In genomic region chr9:38042626-38043359, GRCh38 we compare ENCODE assay signal across 20 cellular contexts. TPM values are rescaled to one million over a fixed set of nuclear protein-coding genes. Genes with fewer than 3 reads are reported as not detected.
A peak's percentile ranks its signal among the peaks of the same experiment; 100 is the strongest.
DNase-seq lines count a peak whose midpoint lies in the region; ATAC-seq, FAIRE-seq and TF ChIP-seq lines count a peak whose summit lies in the region.
"Had no signal": no experiment of that assay in that cellular context is flagged by ENCODE, and none has a peak within 500 bp of the region (broad histone marks: within the 10 kb centered on the region; RNA-seq: fewer than 3 reads in every experiment).

No MANE protein-coding gene starts in this region.

- H4K20me1 ChIP-seq in keratinocyte (ENCODE audit: control insufficient read depth, extremely low read depth, insufficient read depth, low read length) = no peaks in the 10 kb centered on the region

- H3K36me3 ChIP-seq in keratinocyte (ENCODE audit: control insufficient read depth in 2 of 2, extremely low read depth in 1 of 2, insufficient read depth in 2 of 2, low read length in 2 of 2) (no peaks in the 10 kb centered on the region), thoracic aorta (no peaks in the 10 kb centered on the region)
- H3K36me3 ChIP-seq in effector memory CD4-positive, alpha-beta T cell (ENCODE audit: control insufficient read depth, insufficient read depth, low read length) = no peaks in the 10 kb centered on the region
- H3K36me3 ChIP-seq: gastroesophageal sphincter had no signal

- H3K27ac ChIP-seq in keratinocyte (ENCODE audit: control insufficient read depth, insufficient read depth, low read length) (peak overlapping the region; percentile 63), thoracic aorta (peak overlapping the region; percentile 67 to 68)
- no peak overlapping the region for H3K27ac ChIP-seq in effector memory CD4-positive, alpha-beta T cell (ENCODE audit: insufficient read depth, low read length, poor library complexity, severe bottlenecking)

- TF ChIP-seq CTCF in keratinocyte (optimal IDR thresholded peaks at IDR 0.05 in 1 of 3, IDR thresholded peaks at IDR 0.05 in 1 of 3, conservative IDR thresholded peaks at IDR 0.05 in 1 of 3; ENCODE audit: extremely low read depth in 1 of 3, insufficient read depth in 2 of 3, low read length in 3 of 3) = no peak
- no peak for TF ChIP-seq CTCF in thoracic aorta (IDR thresholded peaks at IDR 0.05)

- intact Hi-C loops in Right ventricle myocardium inferior (cut with DNase I) (no loop called here), left cardiac atrium (cut with DNase I) (loop anchor here in 1 of 2 donors (10.0 kb wide), 1 partner anchor 48 kb away; no protein-coding TSS in a partner anchor)

- H2AFZ ChIP-seq in keratinocyte (ENCODE audit: control insufficient read depth, low read length) = no peak overlapping the region

- H3K9me1 ChIP-seq in keratinocyte (ENCODE audit: control insufficient read depth, extremely low read depth, insufficient read depth, low read length) = peaks cover 8% of the 10 kb centered on the region

- peaks cover 79% of the 10 kb centered on the region for H3K79me2 ChIP-seq in keratinocyte (ENCODE audit: control insufficient read depth, insufficient read depth, low read length)

- H3K27ac Mint-ChIP-seq in activated naive CD4-positive, alpha-beta T cell treated with anti-CD3 and anti-CD28 coated beads, Interleukin-2, amount 50 U/mL, for 72 hours = peak overlapping the region in 1 of 2 donors; percentile 15
- H3K27ac Mint-ChIP-seq: activated CD8-positive, alpha-beta memory T cell treated with anti-CD3 and anti-CD28 coated beads, Interleukin-2, amount 10 ng/mL, durations not matched to agents 7 days and 5 days; memory B cell had no signal

- H3K4me2 ChIP-seq in keratinocyte (ENCODE audit: control insufficient read depth, extremely low read depth, insufficient read depth, low read depth, low read length) = peak overlapping the region; percentile 78

- peak overlapping the region; percentile 26 for H3K9ac ChIP-seq in keratinocyte (ENCODE audit: control insufficient read depth, extremely low read depth, insufficient read depth, low read length)

- H3K9me3 Mint-ChIP-seq in activated naive CD4-positive, alpha-beta T cell treated with anti-CD3 and anti-CD28 coated beads, Interleukin-2, amount 50 U/mL, for 72 hours = no peaks in the 10 kb centered on the region
- H3K9me3 Mint-ChIP-seq: memory B cell had no signal

- dilution Hi-C loops in keratinocyte (cut with MboI; ENCODE audit: extremely low pct_ligation_motif_present, low sequenced_read_pairs) = no loop called here

- ATAC-seq in Right ventricle myocardium inferior = peak; percentile 23
- no peak for ATAC-seq in left cardiac atrium
- ATAC-seq in thoracic aorta (ENCODE audit: insufficient number of reproducible peaks, low FRiP score, low read depth) = no peak
- ATAC-seq in activated naive CD4-positive, alpha-beta T cell treated with anti-CD3 and anti-CD28 coated beads, Interleukin-2, amount 50 U/mL, for 72 hours = no peak
- ATAC-seq: activated CD4-positive, CD25-positive, alpha-beta regulatory T cell treated with anti-CD3 and anti-CD28 coated beads, Interleukin-2, amount 50 U/mL, for 24 hours; activated CD8-positive, alpha-beta memory T cell treated with anti-CD3 and anti-CD28 coated beads, Interleukin-2, amount 10 ng/mL, durations not matched to agents 7 days and 5 days; gastroesophageal sphincter had no signal

- H3K27me3 ChIP-seq in keratinocyte (ENCODE audit: control insufficient read depth, extremely low read depth, insufficient read depth, low read length) (no peaks in the 10 kb centered on the region), thoracic aorta (replicated peaks; ENCODE audit: insufficient read depth) (no peaks in the 10 kb centered on the region)
- H3K27me3 ChIP-seq in effector memory CD4-positive, alpha-beta T cell (replicated peaks; ENCODE audit: control insufficient read depth, insufficient read depth, low read length, poor library complexity, severe bottlenecking) = no peaks in the 10 kb centered on the region
- H3K27me3 ChIP-seq: gastroesophageal sphincter had no signal

- H3K4me1 ChIP-seq in keratinocyte (ENCODE audit: control insufficient read depth, extremely low read depth, insufficient read depth, low read length) = peaks cover 96% of the 10 kb centered on the region
- H3K4me1 ChIP-seq in thoracic aorta (ENCODE audit: control insufficient read depth in 1 of 2, low read depth in 2 of 2) = peaks cover 46 to 90% of the 10 kb centered on the region in 2 donors
- no peaks in the 10 kb centered on the region for H3K4me1 ChIP-seq in effector memory CD4-positive, alpha-beta T cell (ENCODE audit: control insufficient read depth, insufficient read depth, low read length, poor library complexity, severe bottlenecking)

- H3K4me3 ChIP-seq in keratinocyte (ENCODE audit: control insufficient read depth in 2 of 3, extremely low read depth in 1 of 3, insufficient read depth in 2 of 3, low read depth in 1 of 3, low read length in 3 of 3) = peak overlapping the region in 1 of 3 experiments; percentile 49
- peak overlapping the region; percentile 26 for H3K4me3 ChIP-seq in thoracic aorta
- H3K4me3 ChIP-seq in effector memory CD4-positive, alpha-beta T cell (ENCODE audit: insufficient read depth, low read depth, low read length, poor library complexity, severe bottlenecking) = no peak overlapping the region
- H3K4me3 ChIP-seq: gastroesophageal sphincter had no signal

- no peaks in the 10 kb centered on the region for H3K36me3 Mint-ChIP-seq in activated naive CD4-positive, alpha-beta T cell treated with anti-CD3 and anti-CD28 coated beads, Interleukin-2, amount 50 U/mL, for 72 hours
- H3K36me3 Mint-ChIP-seq: activated CD8-positive, alpha-beta memory T cell treated with anti-CD3 and anti-CD28 coated beads, Interleukin-2, amount 10 ng/mL, durations not matched to agents 7 days and 5 days; memory B cell had no signal

- H3K9me3 ChIP-seq in keratinocyte (ENCODE audit: control insufficient read depth, low read depth, low read length) = no peaks in the 10 kb centered on the region
- no peaks in the 10 kb centered on the region for H3K9me3 ChIP-seq in thoracic aorta
- no peaks in the 10 kb centered on the region for H3K9me3 ChIP-seq in effector memory CD4-positive, alpha-beta T cell (ENCODE audit: control insufficient read depth, low read length)
- H3K9me3 ChIP-seq: gastroesophageal sphincter had no signal

- FAIRE-seq in keratinocyte (lab: Jason Lieb, UNC) = peak; percentile 52

- DNase-seq in Right ventricle myocardium inferior (ENCODE audit: missing footprints) = no peak
- no peak for DNase-seq in left cardiac atrium
- peak; percentile 71 to 76 for DNase-seq in cerebellar nuclear complex (lab: John Stamatoyannopoulos, UW)
- no peak for DNase-seq in keratinocyte (ENCODE audit: low read depth, low spot score)
- DNase-seq in thoracic aorta (ENCODE audit: low spot score) = no peak
- no peak for DNase-seq in activated naive CD4-positive, alpha-beta T cell treated with anti-CD3 and anti-CD28 coated beads, Interleukin-2, amount 50 U/mL, for 72 hours (ENCODE audit: low spot score in 2 of 2)
- DNase-seq in stimulated activated CD4-positive, alpha-beta T cell treated with anti-CD3 and anti-CD28 coated beads, Interleukin-4, amount 100 ng/mL, for 4 hours = no peak
- DNase-seq in effector memory CD4-positive, alpha-beta T cell = no peak
- DNase-seq: activated CD8-positive, alpha-beta memory T cell treated with anti-CD3 and anti-CD28 coated beads, Interleukin-2, amount 10 ng/mL, durations not matched to agents 7 days and 5 days; activated gamma-delta T cell; cortex of kidney; DMS153; HCEC 1CT; NCI-H1694 treated with DMSO at 0.1 percent for 48 hours; NCI-H345; NK-92 treated with Interleukin-12 subunit alpha and Interleukin-12 subunit beta, amount 100 ng/mL, for 24 hours; stimulated activated naive CD4-positive, alpha-beta T cell had no signal

RNA-seq across cellular contexts. Expression of gene SHB, which starts 26.2 kb away (rescaled TPM):
- total RNA-seq in Right ventricle myocardium inferior = 14.7 TPM
- total RNA-seq in left cardiac atrium = 10 to 100 TPM; 20.3 to 34.6 TPM
- polyA plus RNA-seq in keratinocyte = 9.4 to 18.0 TPM (median 10.9 TPM) in 3 replicates
- polyA plus RNA-seq in keratinocyte (2011; ENCODE audit: low read depth) = 10.8 TPM
- 9.2 and 13.0 TPM in 2 replicates for polyA plus RNA-seq in keratinocyte (2011; cell fraction: cytosol; rRNA removed)
- polyA plus RNA-seq in keratinocyte (2011; cell fraction: nucleus; rRNA removed) = 12.5 and 15.5 TPM in 2 replicates
- polyA plus RNA-seq in keratinocyte (2012; ENCODE audit: low replicate concordance) = 19.8 and 20.4 TPM in 2 replicates
- polyA minus RNA-seq in keratinocyte = 11.6 to 24.3 TPM (median 12.2 TPM) in 3 replicates
- 17.5 TPM for polyA minus RNA-seq in keratinocyte (2011; cell fraction: cytosol; rRNA and poly(A)+ RNA removed)
- 17.8 and 18.4 TPM in 2 replicates for polyA minus RNA-seq in keratinocyte (2011; cell fraction: nucleus; rRNA and poly(A)+ RNA removed)
- 10 to 100 TPM; 41.7 to 57.9 TPM for total RNA-seq in thoracic aorta
- 1 to 10 TPM in 1 of 2 donors, under 1 TPM in 1; 0.34 to 1.7 TPM for total RNA-seq in activated naive CD4-positive, alpha-beta T cell treated with anti-CD3 and anti-CD28 coated beads, Interleukin-2, amount 50 U/mL, for 72 hours

Comparison
In these comparisons a context has a peak if more than half of its experiments do, and no peak if none do; other contexts are left out.
1. DNase-seq: peak in cerebellar nuclear complex (2 of 2); none in Right ventricle myocardium inferior (single experiment), left cardiac atrium (single experiment), keratinocyte (single experiment), thoracic aorta (single experiment), activated naive CD4-positive, alpha-beta T cell treated with anti-CD3 and anti-CD28 coated beads, Interleukin-2, amount 50 U/mL, for 72 hours (0 of 2), stimulated activated CD4-positive, alpha-beta T cell treated with anti-CD3 and anti-CD28 coated beads, Interleukin-4, amount 100 ng/mL, for 4 hours (0 of 2) and effector memory CD4-positive, alpha-beta T cell (0 of 3).